In genomic region chr16:22206847-22207714, GRCh38 we compare ENCODE assay signal across 8 cellular contexts. TPM values are rescaled to one million over a fixed set of nuclear protein-coding genes. Genes with fewer than 3 reads are reported as not detected.
DNase-seq lines count a peak whose midpoint lies in the region; ATAC-seq and TF ChIP-seq lines count a peak whose summit lies in the region.

No MANE protein-coding gene starts in this region.

- H3K4me3 ChIP-seq in GM12875 (ENCODE audit: low read depth, low read length) (peak overlapping the region; percentile 73), lung (peak overlapping the region; percentile 78)

- peaks cover 5 to 14% of the 10 kb centered on the region in 2 donors for H3K4me1 ChIP-seq in lung (ENCODE audit: control insufficient read depth in 2 of 2, insufficient read depth in 2 of 2, low read length in 2 of 2)

- H3K9me3 ChIP-seq in lung (ENCODE audit: control insufficient read depth in 2 of 2, insufficient read depth in 1 of 2, low read length in 1 of 2) = no peaks in the 10 kb centered on the region

- no peaks in the 10 kb centered on the region for H3K27me3 ChIP-seq in lung (ENCODE audit: control insufficient read depth, insufficient read depth)

- H3K36me3 ChIP-seq in lung (ENCODE audit: control insufficient read depth in 2 of 2, insufficient read depth in 2 of 2, low read length in 2 of 2) = no peaks in the 10 kb centered on the region

- peak overlapping the region; percentile 78 to 96 for H3K27ac ChIP-seq in lung (ENCODE audit: low read depth in 1 of 2, low read length in 1 of 2)

- ATAC-seq in HG02840 (IDR thresholded peaks at IDR 0.05; ENCODE audit: low FRiP score, unreplicated experiment) = peak; percentile 35
- peak; percentile 55 for ATAC-seq in lung (ENCODE audit: insufficient read depth, low FRiP score)

- DNase-seq in NCI-H345 (lab: John Stamatoyannopoulos, UW) (peak; percentile 48), ecto neural progenitor cell (ENCODE audit: low spot score) (peak; percentile 62), lung (ENCODE audit: low spot score) (peak; percentile 82), HuH-7.5 (ENCODE audit: low spot score) (no peak)
- DNase-seq in activated CD4-positive, alpha-beta T cell treated with anti-CD3 and anti-CD28 coated beads, Interleukin-2, amount 50 U/mL, for 4 hours = peak; percentile 63 to 64
- DNase-seq in stimulated activated CD8-positive, alpha-beta memory T cell treated with anti-CD3 and anti-CD28 coated beads, Interleukin-12 subunit alpha, Interleukin-12 subunit beta, amount 100 ng/mL, for 24 hours (ENCODE audit: extremely low read depth) = peak; percentile 55

- WGBS in lung, 2 donors = 6% methylated on average over 35 of the region's 35 CpGs

- TF ChIP-seq CTCF in GM12875 (IDR thresholded peaks at IDR 0.05; ENCODE audit: borderline replicate concordance, insufficient read depth, low read depth, low read length) (no peak), lung (IDR thresholded peaks at IDR 0.05; ENCODE audit: control extremely low read depth, extremely low read depth) (no peak)

RNA-seq across cellular contexts. Expression of gene EEF2K, which starts 1.0 kb away (rescaled TPM):
- 10 to 100 TPM; 27.5 to 40.8 TPM for total RNA-seq in lung
- polyA plus RNA-seq in lung = 1 to 10 TPM; 5.6 to 7.2 TPM

RNA-seq across cellular contexts. Expression of gene SDR42E2, which starts 44.8 kb away (rescaled TPM):
- total RNA-seq in lung = under 1 TPM in 1 of 2 donors, not detected in 1; 0.64 TPM
- polyA plus RNA-seq in lung = under 1 TPM; 0.10 to 0.11 TPM
